ENCODE assay signal across 31 cellular contexts in the genomic region with DNA sequence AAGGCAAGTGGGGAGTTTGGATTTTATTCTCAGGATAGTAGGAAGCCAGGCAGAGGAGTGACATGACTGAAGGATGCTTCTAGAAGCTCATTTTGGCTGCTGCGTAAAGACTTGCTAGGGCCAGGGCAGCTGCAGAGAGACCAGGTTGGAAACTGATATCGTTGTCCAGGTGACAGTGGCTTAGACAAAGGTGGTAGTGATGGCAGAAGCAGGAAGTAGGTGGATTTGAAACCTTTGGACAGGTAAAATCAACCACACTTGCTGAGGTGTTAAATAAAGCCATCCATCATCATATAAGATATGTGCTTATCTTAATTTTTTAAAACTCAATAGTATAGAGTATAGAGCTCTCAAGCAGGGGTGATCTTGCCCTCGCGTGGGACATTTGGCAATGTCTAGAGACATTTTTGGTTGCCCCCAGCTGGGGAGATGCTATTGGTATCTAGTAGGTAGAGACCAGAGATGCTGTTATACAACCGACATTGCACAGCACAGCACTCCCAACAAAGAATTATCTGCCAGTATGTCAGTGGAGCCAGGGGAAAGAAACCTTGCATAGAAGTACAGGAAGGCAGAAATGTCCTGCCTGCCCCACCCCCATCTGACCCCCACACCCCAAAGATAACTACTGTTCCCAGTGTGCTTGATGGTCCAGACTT. TPM values are rescaled to one million over a fixed set of nuclear protein-coding genes. Genes with fewer than 3 reads are reported as not detected.
"Had no signal": no experiment of that assay in that cellular context is flagged by ENCODE, and none has a peak within 500 bp of the region (broad histone marks: within the 10 kb centered on the region; RNA-seq: fewer than 3 reads in every experiment).

No MANE protein-coding gene starts in this region.

- H3K4me1 ChIP-seq: ascending aorta, psoas muscle had no signal

- FAIRE-seq: endothelial cell of umbilical vein, keratinocyte, pancreas had no signal

- DNase-seq: activated CD4-positive, alpha-beta memory T cell treated with anti-CD3 and anti-CD28 coated beads for 36 hours; activated CD4-positive, alpha-beta T cell treated with anti-CD3 and anti-CD28 coated beads, Interleukin-2, amount 10 ng/mL, durations not matched to agents 24 days and 14 days; activated CD4-positive, CD25-positive, alpha-beta regulatory T cell treated with anti-CD3 and anti-CD28 coated beads, Interleukin-2, amount 50 U/mL, for 72 hours; activated CD8-positive, alpha-beta memory T cell treated with anti-CD3 and anti-CD28 coated beads, Interleukin-2, amount 50 U/mL, for 4 hours; activated effector memory CD4-positive, alpha-beta T cell treated with anti-CD3 and anti-CD28 coated beads, Interleukin-2, amount 50 U/mL, for 16 hours; activated naive CD4-positive, alpha-beta T cell treated with anti-CD3 and anti-CD28 coated beads for 36 hours; activated naive CD8-positive, alpha-beta T cell treated with anti-CD3 and anti-CD28 coated beads for 36 hours; activated T-cell treated with anti-CD3 and anti-CD28 coated beads, Interleukin-2, amount 50 U/mL, for 1 hour; adrenal gland; brain microvascular endothelial cell; cortex of kidney; head of caudate nucleus; hippocampal formation; left cardiac atrium; mammary epithelial cell; naive thymus-derived CD4-positive, alpha-beta T cell; nucleus accumbens; pancreas; psoas muscle; stimulated activated CD4-positive, alpha-beta T cell treated with anti-CD3 and anti-CD28 coated beads, Interleukin-15, amount 100 ng/mL, for 24 hours; stimulated activated CD4-positive, alpha-beta T cell treated with anti-CD3 and anti-CD28 coated beads, Interleukin-2, amount 100 ng/mL, for 24 hours; stimulated activated naive CD4-positive, alpha-beta T cell; T-helper 2 cell; tibial artery had no signal

- H3K27me3 ChIP-seq: adrenal gland, ascending aorta, brain microvascular endothelial cell, pancreas, suprapubic skin, tibial artery had no signal

- H3K27ac ChIP-seq: adrenal gland, ascending aorta, brain microvascular endothelial cell, psoas muscle, suprapubic skin, tibial artery had no signal

- H3K27ac Mint-ChIP-seq: activated CD4-positive, alpha-beta memory T cell treated with anti-CD3 and anti-CD28 coated beads for 36 hours; activated CD4-positive, alpha-beta T cell treated with anti-CD3 and anti-CD28 coated beads, Interleukin-2, amount 10 ng/mL, durations not matched to agents 24 days and 14 days; activated naive CD4-positive, alpha-beta T cell treated with anti-CD3 and anti-CD28 coated beads for 36 hours; activated naive CD8-positive, alpha-beta T cell treated with anti-CD3 and anti-CD28 coated beads for 36 hours; activated T-helper 1 cell treated with anti-CD3 and anti-CD28 coated beads, Interleukin-12 subunit alpha, Interleukin-12 subunit beta, Interleukin-2, Interleukin-4 antibody, amounts not matched to agents 30 ng/mL and 10 ng/mL and 1 ng/mL, durations not matched to agents 14 hours and 24 hours and 36 hours; mesothelial cell of epicardium; naive thymus-derived CD4-positive, alpha-beta T cell had no signal

- H3K4me1 Mint-ChIP-seq: activated CD4-positive, alpha-beta T cell treated with anti-CD3 and anti-CD28 coated beads, Interleukin-2, amount 10 ng/mL, durations not matched to agents 24 days and 14 days; activated naive CD8-positive, alpha-beta T cell treated with anti-CD3 and anti-CD28 coated beads for 36 hours had no signal

- H3K9me3 Mint-ChIP-seq: activated CD4-positive, alpha-beta memory T cell treated with anti-CD3 and anti-CD28 coated beads for 36 hours; activated CD4-positive, alpha-beta T cell treated with anti-CD3 and anti-CD28 coated beads, Interleukin-2, amount 10 ng/mL, durations not matched to agents 24 days and 14 days; activated naive CD4-positive, alpha-beta T cell treated with anti-CD3 and anti-CD28 coated beads for 36 hours; activated naive CD8-positive, alpha-beta T cell treated with anti-CD3 and anti-CD28 coated beads for 36 hours; activated T-helper 1 cell treated with anti-CD3 and anti-CD28 coated beads, Interleukin-12 subunit alpha, Interleukin-12 subunit beta, Interleukin-2, Interleukin-4 antibody, amounts not matched to agents 30 ng/mL and 10 ng/mL and 1 ng/mL, durations not matched to agents 14 hours and 24 hours and 36 hours; mesothelial cell of epicardium; naive thymus-derived CD4-positive, alpha-beta T cell had no signal

- H3K4me3 Mint-ChIP-seq: activated CD4-positive, alpha-beta memory T cell treated with anti-CD3 and anti-CD28 coated beads for 36 hours; activated CD4-positive, alpha-beta T cell treated with anti-CD3 and anti-CD28 coated beads, Interleukin-2, amount 10 ng/mL, durations not matched to agents 24 days and 14 days; activated naive CD4-positive, alpha-beta T cell treated with anti-CD3 and anti-CD28 coated beads for 36 hours; activated naive CD8-positive, alpha-beta T cell treated with anti-CD3 and anti-CD28 coated beads for 36 hours; activated T-helper 1 cell treated with anti-CD3 and anti-CD28 coated beads, Interleukin-12 subunit alpha, Interleukin-12 subunit beta, Interleukin-2, Interleukin-4 antibody, amounts not matched to agents 30 ng/mL and 10 ng/mL and 1 ng/mL, durations not matched to agents 14 hours and 24 hours and 36 hours; mesothelial cell of epicardium; naive thymus-derived CD4-positive, alpha-beta T cell had no signal

- H3K36me3 Mint-ChIP-seq: activated CD4-positive, alpha-beta memory T cell treated with anti-CD3 and anti-CD28 coated beads for 36 hours; activated naive CD8-positive, alpha-beta T cell treated with anti-CD3 and anti-CD28 coated beads for 36 hours; mesothelial cell of epicardium; naive thymus-derived CD4-positive, alpha-beta T cell had no signal

- H3K4me3 ChIP-seq: adrenal gland, ascending aorta, pancreas, psoas muscle, suprapubic skin, tibial artery had no signal

- H3K36me3 ChIP-seq: adrenal gland, ascending aorta, brain microvascular endothelial cell, pancreas, suprapubic skin, tibial artery had no signal

- H3K9me3 ChIP-seq: adrenal gland, ascending aorta, pancreas, psoas muscle, suprapubic skin, tibial artery had no signal

RNA-seq across cellular contexts. Expression of a gene that starts 31.0 kb away (rescaled TPM):
- total RNA-seq: activated CD4-positive, alpha-beta memory T cell treated with anti-CD3 and anti-CD28 coated beads for 36 hours; activated CD8-positive, alpha-beta memory T cell treated with anti-CD3 and anti-CD28 coated beads for 36 hours; activated naive CD8-positive, alpha-beta T cell treated with anti-CD3 and anti-CD28 coated beads for 36 hours; ascending aorta had no signal
